Comparison of ENCODE assay signal across 26 cellular contexts in the genomic region with DNA sequence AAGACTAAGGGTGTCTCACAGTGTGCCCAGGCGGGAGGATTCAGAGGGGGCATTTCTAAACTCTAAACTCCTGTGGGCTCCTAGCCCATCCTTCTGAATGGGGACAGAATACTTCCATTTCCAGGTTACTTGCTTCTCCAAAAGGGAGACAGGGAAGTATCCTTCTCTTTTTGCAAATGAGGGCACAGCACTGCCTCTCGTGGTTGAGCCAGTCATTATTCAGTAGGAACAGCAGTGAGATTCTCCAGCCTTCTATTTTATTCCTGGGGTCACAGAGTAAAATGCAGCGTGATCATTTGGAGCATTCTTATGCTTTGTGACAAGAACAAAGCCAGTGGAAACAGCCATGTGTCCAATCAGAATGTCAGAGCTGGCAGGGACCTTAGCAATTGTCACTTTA. TPM values are rescaled to one million over a fixed set of nuclear protein-coding genes. Genes with fewer than 3 reads are reported as not detected.
DNase-seq lines count a peak whose midpoint lies in the region; TF ChIP-seq lines count a peak whose summit lies in the region.
"Had no signal": no experiment of that assay in that cellular context is flagged by ENCODE, and none has a peak within 500 bp of the region (broad histone marks: within the 10 kb centered on the region; RNA-seq: fewer than 3 reads in every experiment).

No MANE protein-coding gene starts in this region.

- peaks cover 5% of the 10 kb centered on the region for H3K27me3 ChIP-seq in endodermal cell (ENCODE audit: control insufficient read depth, insufficient read depth, low read length, poor library complexity, severe bottlenecking)

- DNase-seq in SK-MEL-5 (ENCODE audit: low read depth, low spot score) (peak; percentile 12), endodermal cell (peak; percentile 53), type B pancreatic cell (ENCODE audit: extremely low spot score, unreplicated experiment) (no peak), posterior vena cava (ENCODE audit: low spot score) (no peak), glutamatergic neuron (no peak), C1 segment of cervical spinal cord (lab: John Stamatoyannopoulos, UW) (no peak)
- DNase-seq: Calu3; CD8-positive, alpha-beta T cell; DMS153; GOT3; KBM-7; NCI-H1105; NCI-H146; NCI-H2029 treated with DMSO at 0.1 percent for 48 hours; NCI-H2171; NCI-H345; NCI-H524; NCI-H774; NK-92 treated with Interleukin-12 subunit alpha and Interleukin-12 subunit beta, amount 100 ng/mL, for 24 hours; SHP77 treated with DMSO at 0.1 percent for 48 hours; SK-N-SH had no signal

- H3K27me3 Mint-ChIP-seq in endodermal cell (ENCODE audit: insufficient read depth) (peaks cover 5% of the 10 kb centered on the region), type B pancreatic cell (peaks cover 62% of the 10 kb centered on the region), glutamatergic neuron (ENCODE audit: unreplicated experiment) (no peaks in the 10 kb centered on the region)

- no peak overlapping the region for H3K4me3 ChIP-seq in endodermal cell (ENCODE audit: low read length)
- H3K4me3 ChIP-seq: A549 had no signal

- no peaks in the 10 kb centered on the region for H3K9me3 ChIP-seq in endodermal cell (ENCODE audit: control insufficient read depth, low read length)
- H3K9me3 ChIP-seq: A549, SK-N-SH had no signal

- H3K4me1 ChIP-seq in endodermal cell (ENCODE audit: control insufficient read depth, insufficient read depth, low read length), result no peaks in the 10 kb centered on the region
- H3K4me1 ChIP-seq: A549 had no signal

- H3K36me3 Mint-ChIP-seq in endodermal cell (ENCODE audit: low read depth) (no peaks in the 10 kb centered on the region), type B pancreatic cell (no peaks in the 10 kb centered on the region), glutamatergic neuron (ENCODE audit: unreplicated experiment) (no peaks in the 10 kb centered on the region)
- H3K36me3 Mint-ChIP-seq: CD8-positive, alpha-beta T cell had no signal

- TF ChIP-seq CTCF in C4-2B (conservative IDR thresholded peaks at IDR 0.05), result peak; percentile 35
- TF ChIP-seq CTCF in endodermal cell (conservative IDR thresholded peaks at IDR 0.05), result peak; percentile 54
- peak; percentile 39 for TF ChIP-seq CTCF in type B pancreatic cell (conservative IDR thresholded peaks at IDR 0.05)
- no peak for TF ChIP-seq CTCF in glutamatergic neuron (IDR thresholded peaks at IDR 0.05; ENCODE audit: partially characterized antibody, unreplicated experiment)

- intact Hi-C loops in posterior vena cava (cut with DNase I), result no loop called here

- H3K9me3 Mint-ChIP-seq in endodermal cell (no peaks in the 10 kb centered on the region), type B pancreatic cell (no peaks in the 10 kb centered on the region), glutamatergic neuron (ENCODE audit: unreplicated experiment) (no peaks in the 10 kb centered on the region)
- H3K9me3 Mint-ChIP-seq: CD8-positive, alpha-beta T cell had no signal

- no peak overlapping the region for H3K9ac ChIP-seq in endodermal cell (ENCODE audit: extremely low read depth, low read length, poor library complexity, severe bottlenecking)
- H3K9ac ChIP-seq: SK-N-SH had no signal

- WGBS in endodermal cell (ENCODE audit: insufficient coverage in 1 of 2, insufficient read length in 1 of 2), 2 experiments, result 44 to 72% methylated on average over 1 to 3 of the region's 3 CpGs

- H3K36me3 ChIP-seq in endodermal cell (ENCODE audit: control insufficient read depth, insufficient read depth, low read length), result no peaks in the 10 kb centered on the region

- H3K27ac Mint-ChIP-seq in endodermal cell, result no peak overlapping the region
- no peak overlapping the region for H3K27ac Mint-ChIP-seq in type B pancreatic cell
- H3K27ac Mint-ChIP-seq in glutamatergic neuron (ENCODE audit: unreplicated experiment), result no peak overlapping the region
- H3K27ac Mint-ChIP-seq: B cell; CD8-positive, alpha-beta T cell had no signal

- H3K4me3 Mint-ChIP-seq in endodermal cell (no peak overlapping the region), type B pancreatic cell (no peak overlapping the region), glutamatergic neuron (ENCODE audit: unreplicated experiment) (no peak overlapping the region)
- H3K4me3 Mint-ChIP-seq: B cell; CD8-positive, alpha-beta T cell had no signal

- H3K27ac ChIP-seq in C4-2B (no peak overlapping the region), endodermal cell (ENCODE audit: low read depth, low read length) (no peak overlapping the region)
- H3K27ac ChIP-seq: A549, RWPE1 had no signal

- no peaks in the 10 kb centered on the region for H3K4me1 Mint-ChIP-seq in endodermal cell
- no peaks in the 10 kb centered on the region for H3K4me1 Mint-ChIP-seq in type B pancreatic cell (ENCODE audit: unreplicated experiment)
- H3K4me1 Mint-ChIP-seq in glutamatergic neuron (ENCODE audit: low read depth, unreplicated experiment), result no peaks in the 10 kb centered on the region
- H3K4me1 Mint-ChIP-seq: B cell had no signal

- in situ Hi-C loops in SK-MEL-5 (cut with HindIII; ENCODE audit: low pct_unique_long_range_greater_than_20kb, low sequenced_read_pairs), result no loop called here

RNA-seq across cellular contexts. Expression of gene TSHZ3, which starts 15.7 kb away (rescaled TPM):
- 2.5 and 3.8 TPM in 2 replicates for total RNA-seq in SK-MEL-5 (2014; rRNA removed; shearing (Covaris generic))
- polyA plus RNA-seq in SK-MEL-5 (2015; cell fraction: cytosol; rRNA removed), result 5.7 and 8.1 TPM in 2 replicates
- 8.4 and 8.8 TPM in 2 replicates for polyA plus RNA-seq in SK-MEL-5 (2015; cell fraction: nucleus; rRNA removed)
- total RNA-seq in endodermal cell (1 to 10 TPM in 1 of 2 donors, under 1 TPM in 1; 0.84 to 2.1 TPM), type B pancreatic cell (ENCODE audit: low replicate concordance) (3.1 and 21.2 TPM in 2 replicates), posterior vena cava (10 to 100 TPM; 30.8 to 32.1 TPM), glutamatergic neuron (ENCODE audit: unreplicated experiment) (7.4 TPM)
- 10.0 TPM for polyA plus RNA-seq in endodermal cell (2013, experiment 1 of 2)
- polyA plus RNA-seq in endodermal cell (2013, experiment 2 of 2), result 8.6 TPM
- total RNA-seq: Calu3; CD8-positive, alpha-beta T cell; G401 had no signal

Comparison
In these comparisons a context has a peak if more than half of its experiments do, and no peak if none do; other contexts are left out.
1. DNase-seq: peak in SK-MEL-5 (single experiment) and endodermal cell (single experiment); none in type B pancreatic cell (single experiment), posterior vena cava (single experiment), glutamatergic neuron (single experiment) and C1 segment of cervical spinal cord (0 of 14).